Comparison of ENCODE assay signal across 20 cellular contexts in genomic region chr4:156959298-156959702, GRCh38. TPM values are rescaled to one million over a fixed set of nuclear protein-coding genes. Genes with fewer than 3 reads are reported as not detected.
DNase-seq lines count a peak whose midpoint lies in the region; ATAC-seq, FAIRE-seq and TF ChIP-seq lines count a peak whose summit lies in the region.
"Had no signal": no experiment of that assay in that cellular context is flagged by ENCODE, and none has a peak within 500 bp of the region (broad histone marks: within the 10 kb centered on the region; RNA-seq: fewer than 3 reads in every experiment).

No MANE protein-coding gene starts in this region.

- H3K27me3 Mint-ChIP-seq in HFFc6 (ENCODE audit: insufficient read depth) = no peaks in the 10 kb centered on the region
- H3K27me3 Mint-ChIP-seq in chondrocyte (ENCODE audit: low read depth) = no peaks in the 10 kb centered on the region
- H3K27me3 Mint-ChIP-seq: activated B cell treated with CpG ODN at 0.5 μM for 24 hours had no signal

- H2BK5ac ChIP-seq in mesenchymal stem cell (ENCODE audit: low read depth, low read length, poor library complexity, severe bottlenecking) = no peak overlapping the region

- H3K4me3 ChIP-seq in mesenchymal stem cell (ENCODE audit: insufficient read depth in 1 of 2, low read depth in 1 of 2, low read length in 2 of 2) = no peak overlapping the region
- H3K4me3 ChIP-seq in BE2C (ENCODE audit: low read depth, low read length) = no peak overlapping the region

- no peak overlapping the region for H4K91ac ChIP-seq in mesenchymal stem cell (ENCODE audit: low read length)

- DNase-seq in HFFc6 (peak; percentile 70), chondrocyte (ENCODE audit: low spot score) (no peak), mesenchymal stem cell (peak; percentile 58), activated gamma-delta T cell (lab: John Stamatoyannopoulos, UW) (no peak), BE2C (no peak)
- no peak for DNase-seq in effector CD4-positive, alpha-beta T cell
- DNase-seq: activated B cell treated with CpG ODN at 0.5 μM for 24 hours; activated gamma-delta T cell treated with Interleukin-2 at 50 U/mL for 16 hours; COR-L47; effector CD8-positive, alpha-beta T cell; GF-D8; immature natural killer cell; Kasumi-1; mesendoderm; NCI-H1930; NCI-H524; small intestine; stimulated activated naive CD8-positive, alpha-beta T cell treated with anti-CD3 and anti-CD28 coated beads, Interleukin-15, Interleukin-2, amounts not matched to agents 100 U/mL and 50 U/mL, for 24 hours had no signal

- H3K4me2 ChIP-seq in mesenchymal stem cell (ENCODE audit: low read length, poor library complexity, severe bottlenecking) = no peak overlapping the region

- WGBS in mesenchymal stem cell = 0% methylated on average over 3 of the region's 3 CpGs

- H3K27me3 ChIP-seq in mesenchymal stem cell (ENCODE audit: control insufficient read depth in 1 of 2, insufficient read depth in 1 of 2, low read length in 2 of 2) (no peaks in the 10 kb centered on the region), BE2C (no peaks in the 10 kb centered on the region)

- no peak overlapping the region for H2BK15ac ChIP-seq in mesenchymal stem cell (ENCODE audit: low read depth, poor library complexity, severe bottlenecking)

- no peak overlapping the region for H2AFZ ChIP-seq in mesenchymal stem cell (ENCODE audit: low read depth, low read length)

- no peak overlapping the region for H3K4ac ChIP-seq in mesenchymal stem cell (ENCODE audit: low read depth in 1 of 2, low read length in 2 of 2)

- H3K9me3 Mint-ChIP-seq in HFFc6 = no peaks in the 10 kb centered on the region
- H3K9me3 Mint-ChIP-seq in chondrocyte (ENCODE audit: low read depth) = no peaks in the 10 kb centered on the region

- H3K36me3 ChIP-seq in mesenchymal stem cell (ENCODE audit: control insufficient read depth in 1 of 2, insufficient read depth in 2 of 2, low read depth in 1 of 2, low read length in 2 of 2) = peaks cover 0 to 3% of the 10 kb centered on the region in 2 experiments
- H3K36me3 ChIP-seq in BE2C = no peaks in the 10 kb centered on the region

- H2BK120ac ChIP-seq in mesenchymal stem cell (ENCODE audit: low read depth, low read length) = no peak overlapping the region

- peak; percentile 63 for FAIRE-seq in A204.1 (lab: Jason Lieb, UNC)
- FAIRE-seq: small intestine had no signal

- H2BK12ac ChIP-seq in mesenchymal stem cell (ENCODE audit: low read length in 2 of 2) = no peak overlapping the region

- H3K18ac ChIP-seq in mesenchymal stem cell (ENCODE audit: low read depth in 1 of 2, low read length in 2 of 2) = no peak overlapping the region

- H3K9me3 ChIP-seq in mesenchymal stem cell (ENCODE audit: control insufficient read depth, low read length) (no peaks in the 10 kb centered on the region), BE2C (no peaks in the 10 kb centered on the region)

- H3K36me3 Mint-ChIP-seq in HFFc6 (ENCODE audit: low read depth) = peaks cover 27% of the 10 kb centered on the region
- H3K36me3 Mint-ChIP-seq in chondrocyte (ENCODE audit: low read depth) = peaks cover 4% of the 10 kb centered on the region
- H3K36me3 Mint-ChIP-seq: immature natural killer cell had no signal

- peak overlapping the region; percentile 79 for H3K27ac ChIP-seq in mesenchymal stem cell (ENCODE audit: low read length, poor library complexity, severe bottlenecking)

- H3K9ac ChIP-seq in mesenchymal stem cell (ENCODE audit: low read length) = no peak overlapping the region

- ATAC-seq in GM21717 (IDR thresholded peaks at IDR 0.05; ENCODE audit: unreplicated experiment) = no peak
- ATAC-seq: stimulated activated naive CD8-positive, alpha-beta T cell treated with anti-CD3 and anti-CD28 coated beads, Interleukin-15, Interleukin-2, amounts not matched to agents 100 U/mL and 50 U/mL, for 24 hours had no signal

- H3K4me3 Mint-ChIP-seq in HFFc6 (peak overlapping the region; percentile 63), chondrocyte (ENCODE audit: unreplicated experiment) (peak overlapping the region; percentile 10)
- H3K4me3 Mint-ChIP-seq: activated B cell treated with CpG ODN at 0.5 μM for 24 hours, immature natural killer cell had no signal

- H3K4me1 Mint-ChIP-seq in HFFc6 (ENCODE audit: low read depth) (peaks cover 87% of the 10 kb centered on the region), chondrocyte (ENCODE audit: low read depth) (peaks cover 80% of the 10 kb centered on the region)
- H3K4me1 Mint-ChIP-seq: activated B cell treated with CpG ODN at 0.5 μM for 24 hours, immature natural killer cell had no signal

- H3K4me1 ChIP-seq in mesenchymal stem cell (ENCODE audit: control insufficient read depth, insufficient read depth, low read depth, low read length) (peaks cover 7% of the 10 kb centered on the region), BE2C (no peaks in the 10 kb centered on the region)

- H3K14ac ChIP-seq in mesenchymal stem cell (ENCODE audit: low read length in 2 of 2) = no peak overlapping the region

- H2AK5ac ChIP-seq in mesenchymal stem cell (ENCODE audit: low read length, severe bottlenecking) = no peak overlapping the region

- TF ChIP-seq CTCF in HFFc6 (IDR thresholded peaks at IDR 0.05) (no peak), chondrocyte (IDR thresholded peaks at IDR 0.05) (no peak), BE2C (IDR thresholded peaks at IDR 0.05; ENCODE audit: low read depth, low read length) (no peak)

- H4K8ac ChIP-seq in mesenchymal stem cell (ENCODE audit: low read length) = no peak overlapping the region

- no peaks in the 10 kb centered on the region for H3K79me1 ChIP-seq in mesenchymal stem cell (replicated peaks; ENCODE audit: low read length, poor library complexity, severe bottlenecking)

- H3K23ac ChIP-seq in mesenchymal stem cell (ENCODE audit: low read length in 2 of 2) = no peak overlapping the region

- H3K27ac Mint-ChIP-seq in HFFc6 (peak overlapping the region; percentile 69), chondrocyte (ENCODE audit: unreplicated experiment) (peak overlapping the region; percentile 53)
- H3K27ac Mint-ChIP-seq: activated B cell treated with CpG ODN at 0.5 μM for 24 hours, immature natural killer cell had no signal

RNA-seq across cellular contexts. Expression of gene PDGFC, which starts 12.3 kb away (rescaled TPM):
- total RNA-seq in HFFc6 (2021; fragmentation: NEBNext Ultra II Directional; extraction: Animal tissue kit (Norgen Biotek cat#: 25700)) = 100 to 1,000 TPM in 1 of 6 experiments, 10 to 100 TPM in 5; 71.5 to 112 (median 76.1) TPM
- total RNA-seq in chondrocyte = 70.0 to 131 TPM (median 70.9 TPM) in 3 replicates
- polyA plus RNA-seq in mesenchymal stem cell (2013, experiment 1 of 2) = 55.8 TPM
- 55.6 TPM for polyA plus RNA-seq in mesenchymal stem cell (2013, experiment 2 of 2)
- polyA plus RNA-seq in BE2C (2012; ENCODE audit: insufficient read depth, insufficient read length, low read depth) = not detected
- total RNA-seq: activated B cell treated with CpG ODN at 0.5 μM for 24 hours had no signal

Comparison
In these comparisons a context has a peak if more than half of its experiments do, and no peak if none do; other contexts are left out.
1. DNase-seq: peak in HFFc6 (single experiment) and mesenchymal stem cell (single experiment); none in chondrocyte (single experiment), effector CD4-positive, alpha-beta T cell (single experiment), activated gamma-delta T cell (single experiment) and BE2C (single experiment).